In genomic region chr9:129202613-129203555, GRCh38 we compare ENCODE assay signal across 1 cellular context.
TF ChIP-seq lines count a peak whose summit lies in the region.

No MANE protein-coding gene starts in this region.

TF ChIP-seq in GM23338, 12 proteins besides CTCF, POLR2A, EP300 and RAD21 (continued from another document):
- TF ChIP-seq REST (IDR thresholded peaks at IDR 0.05; ENCODE audit: unreplicated experiment) (no peak), ZNF114 (CRISPR knock-in tag; IDR thresholded peaks at IDR 0.05) (no peak), EZH2phosphoT487 (IDR thresholded peaks at IDR 0.05; ENCODE audit: unreplicated experiment) (no peak), POLR2AphosphoS5 (IDR thresholded peaks at IDR 0.05; ENCODE audit: low read depth) (no peak), STAT1 (IDR thresholded peaks at IDR 0.05; ENCODE audit: unreplicated experiment) (no peak), ZNF331 (CRISPR knock-in tag; IDR thresholded peaks at IDR 0.05; ENCODE audit: low read depth) (no peak), NANOG (IDR thresholded peaks at IDR 0.05; ENCODE audit: borderline replicate concordance) (no peak), CREB1 (CRISPR knock-in tag; IDR thresholded peaks at IDR 0.05; ENCODE audit: low read depth) (peak; percentile 5; the same call in 1 of the 2 replicates)
